In genomic region chr20:10673176-10673830, GRCh38 we compare ENCODE assay signal across 8 cellular contexts. TPM values are rescaled to one million over a fixed set of nuclear protein-coding genes. Genes with fewer than 3 reads are reported as not detected.
DNase-seq lines count a peak whose midpoint lies in the region; ATAC-seq and TF ChIP-seq lines count a peak whose summit lies in the region.

No MANE protein-coding gene starts in this region.

- DNase-seq in A673 (ENCODE audit: low spot score) (peak; percentile 71), breast epithelium (ENCODE audit: low spot score in 2 of 2) (no peak), immature natural killer cell (peak in 1 of 3 donors; percentile 27)
- DNase-seq in stimulated activated CD8-positive, alpha-beta memory T cell treated with anti-CD3 and anti-CD28 coated beads, Interleukin-4, amount 100 ng/mL, for 48 hours: peak; percentile 37
- DNase-seq in effector CD4-positive, alpha-beta T cell: no peak

- peak overlapping the region; percentile 99 for H3K4me2 ChIP-seq in OCI-LY3 (ENCODE audit: low read length)

- TF ChIP-seq CTCF in A673 (conservative IDR thresholded peaks at IDR 0.05; ENCODE audit: low read depth, low read length) (no peak), GM12875 (IDR thresholded peaks at IDR 0.05; ENCODE audit: borderline replicate concordance, insufficient read depth, low read depth, low read length) (no peak), OCI-LY3 (IDR thresholded peaks at IDR 0.05; ENCODE audit: low read depth, low read length) (no peak), breast epithelium (IDR thresholded peaks at IDR 0.05) (no peak)

- H4K20me1 ChIP-seq in OCI-LY3 (ENCODE audit: insufficient read depth, low read length): no peaks in the 10 kb centered on the region

- H3K36me3 ChIP-seq in A673 (ENCODE audit: insufficient read depth, low read length, poor library complexity, severe bottlenecking): peaks cover 5% of the 10 kb centered on the region
- H3K36me3 ChIP-seq in OCI-LY3 (replicated peaks; ENCODE audit: low read depth, low read length): no peaks in the 10 kb centered on the region
- H3K36me3 ChIP-seq in breast epithelium: no peaks in the 10 kb centered on the region

- TSS peak; percentile 60 for BruUV-seq in A673 (replicated peaks; lab: Mats Ljungman, UMichigan)

- H3K4me3 ChIP-seq in A673 (ENCODE audit: low read depth, low read length, poor library complexity, severe bottlenecking): peak overlapping the region; percentile 59
- peak overlapping the region; percentile 26 for H3K4me3 ChIP-seq in GM12875 (ENCODE audit: low read depth, low read length)
- peak overlapping the region; percentile 82 for H3K4me3 ChIP-seq in OCI-LY3 (ENCODE audit: low read length)
- H3K4me3 ChIP-seq in breast epithelium: peak overlapping the region; percentile 86 to 93 (median 87)

- H3K9ac ChIP-seq in OCI-LY3 (ENCODE audit: low read length): peak overlapping the region; percentile 89

- peaks cover 18 to 40% (median 19%) of the 10 kb centered on the region in 3 donors for H3K27me3 Mint-ChIP-seq in immature natural killer cell (ENCODE audit: low read depth in 3 of 3)

- peak overlapping the region; percentile 89 to 96 (median 93) for H3K4me3 Mint-ChIP-seq in immature natural killer cell

- H3K27ac ChIP-seq in A673 (ENCODE audit: low read depth, low read length, poor library complexity, severe bottlenecking): peak overlapping the region; percentile 75
- no peak overlapping the region for H3K27ac ChIP-seq in OCI-LY3 (ENCODE audit: low read length)
- peak overlapping the region; percentile 96 to 98 for H3K27ac ChIP-seq in breast epithelium

- POLR2A ChIA-PET in A673 (lab: Charles Lee; ENCODE audit: low non-redundant PET): no interaction called here

- intact Hi-C loops in A673 (cut with micrococcal nuclease; ENCODE audit: unreplicated experiment): loop anchor here (5.0 kb wide), 7 partner anchors 206 to 869 kb away; no protein-coding TSS in a partner anchor
- intact Hi-C loops in breast epithelium (cut with DNase I; ENCODE audit: low total_unique reads): loop anchor here (10.0 kb wide), 2 partner anchors 109 to 1409 kb away; no protein-coding TSS in a partner anchor

- peak overlapping the region; percentile 85 for H2AFZ ChIP-seq in OCI-LY3 (ENCODE audit: low read depth, low read length)

- H3K27me3 ChIP-seq in A673 (replicated peaks; ENCODE audit: insufficient read depth, low read depth, low read length, poor library complexity): no peaks in the 10 kb centered on the region
- H3K27me3 ChIP-seq in OCI-LY3 (ENCODE audit: low read depth, low read length): peaks cover 32% of the 10 kb centered on the region
- H3K27me3 ChIP-seq in breast epithelium: no peaks in the 10 kb centered on the region

- no peaks in the 10 kb centered on the region for H3K9me3 ChIP-seq in A673 (ENCODE audit: low read depth, low read length, poor library complexity, severe bottlenecking)
- H3K9me3 ChIP-seq in OCI-LY3 (ENCODE audit: insufficient read depth, low read length): no peaks in the 10 kb centered on the region
- no peaks in the 10 kb centered on the region for H3K9me3 ChIP-seq in breast epithelium

- TF ChIP-seq POLR2A in breast epithelium (IDR thresholded peaks at IDR 0.05): no peak

- peaks cover 26 to 33% of the 10 kb centered on the region in 2 donors for H3K4me1 Mint-ChIP-seq in immature natural killer cell

- H3K79me2 ChIP-seq in OCI-LY3 (ENCODE audit: low read length): no peaks in the 10 kb centered on the region

- peaks cover 0 to 2% (median 0%) of the 10 kb centered on the region in 6 donors for H3K9me3 Mint-ChIP-seq in immature natural killer cell

- no peaks in the 10 kb centered on the region for H3K36me3 Mint-ChIP-seq in immature natural killer cell

- H3K4me1 ChIP-seq in A673 (ENCODE audit: insufficient read depth, low read length, poor library complexity, severe bottlenecking): peaks cover 42% of the 10 kb centered on the region
- H3K4me1 ChIP-seq in OCI-LY3 (ENCODE audit: low read length): peaks cover 47% of the 10 kb centered on the region
- no peaks in the 10 kb centered on the region for H3K4me1 ChIP-seq in breast epithelium

- CTCF ChIA-PET in A673 (lab: Charles Lee): no interaction called here

- ATAC-seq in GM19397 (IDR thresholded peaks at IDR 0.05; ENCODE audit: unreplicated experiment): no peak

- H3K27ac Mint-ChIP-seq in immature natural killer cell: peak overlapping the region; percentile 68 to 94 (median 89)

RNA-seq across cellular contexts. Expression of gene JAG1, which starts 0.5 kb away (rescaled TPM):
- total RNA-seq in A673 (2021): 42.9 and 57.5 TPM in 2 replicates
- 10 to 100 TPM; 49.0 to 97.9 (median 75.7) TPM for total RNA-seq in breast epithelium
- 1 to 10 TPM in 1 of 3 donors, under 1 TPM in 1, not detected in 1; 0.45 to 1.3 TPM for polyA plus RNA-seq in immature natural killer cell

Comparison
In these comparisons a context has a peak if more than half of its experiments do, and no peak if none do; other contexts are left out.
1. DNase-seq: peak in A673 (single experiment) and stimulated activated CD8-positive, alpha-beta memory T cell treated with anti-CD3 and anti-CD28 coated beads, Interleukin-4, amount 100 ng/mL, for 48 hours (single experiment); none in breast epithelium (0 of 2) and effector CD4-positive, alpha-beta T cell (single experiment).
2. H3K4me3 ChIP-seq: peak in every context shown above with its lines; median percentile 87 in breast epithelium; 82 in OCI-LY3; 59 in A673; 26 in GM12875.